ENCODE assay signal across 8 cellular contexts in the genomic region with DNA sequence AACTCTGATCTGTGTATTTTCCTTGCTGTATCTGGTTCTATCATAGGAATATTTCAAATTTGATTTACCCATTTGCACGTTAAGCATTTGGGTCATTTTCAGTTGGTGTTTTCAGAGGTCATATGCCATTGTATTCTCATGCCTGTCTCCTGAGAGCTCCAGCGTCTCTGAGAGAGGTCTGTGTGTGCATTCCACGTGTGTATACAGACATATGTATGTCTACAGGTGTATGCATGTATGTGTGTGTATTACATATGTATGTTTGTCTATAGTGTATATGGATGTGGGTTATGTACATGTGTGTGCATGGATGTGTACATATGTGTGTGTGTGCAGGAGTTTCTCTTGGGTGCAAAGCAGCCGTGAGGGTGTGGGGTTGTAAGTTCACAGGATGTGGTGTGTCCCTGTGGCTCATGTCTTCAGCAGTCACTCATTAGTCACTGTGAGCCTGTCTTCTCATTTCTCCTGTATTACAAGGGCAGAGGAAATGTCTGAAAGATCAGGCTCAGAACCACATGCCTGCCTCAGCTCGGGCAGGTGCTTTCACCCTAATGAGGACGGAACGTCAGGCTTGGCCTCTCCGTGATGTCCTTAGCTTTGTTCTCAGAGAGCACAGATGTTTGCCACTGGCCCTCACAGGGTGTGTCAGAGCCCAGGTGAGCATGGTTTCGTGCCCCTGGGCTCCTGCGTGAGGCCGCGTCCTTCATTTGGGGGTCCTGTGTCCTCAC.
DNase-seq lines count a peak whose midpoint lies in the region; ATAC-seq and TF ChIP-seq lines count a peak whose summit lies in the region.

No MANE protein-coding gene starts in this region.

- peaks cover 4% of the 10 kb centered on the region for H3K9me3 Mint-ChIP-seq in activated CD8-positive, alpha-beta memory T cell treated with anti-CD3 and anti-CD28 coated beads, Interleukin-2, amount 10 ng/mL, durations not matched to agents 7 days and 5 days (ENCODE audit: low read depth)

- intact Hi-C loops in testis (cut with DNase I; ENCODE audit: low total_unique reads) = no loop called here

- H3K4me1 ChIP-seq in testis = peaks cover 18% of the 10 kb centered on the region

- peak overlapping the region in 1 of 2 donors; percentile 1 for H3K27ac ChIP-seq in testis

- no peak for TF ChIP-seq CTCF in testis (IDR thresholded peaks at IDR 0.05)

- H3K4me3 ChIP-seq in testis = no peak overlapping the region

- H3K27me3 ChIP-seq in testis = no peaks in the 10 kb centered on the region

- no peaks in the 10 kb centered on the region for H3K27me3 Mint-ChIP-seq in activated CD8-positive, alpha-beta memory T cell treated with anti-CD3 and anti-CD28 coated beads, Interleukin-2, amount 10 ng/mL, durations not matched to agents 7 days and 5 days

- H3K4me1 Mint-ChIP-seq in activated CD8-positive, alpha-beta memory T cell treated with anti-CD3 and anti-CD28 coated beads, Interleukin-2, amount 10 ng/mL, durations not matched to agents 7 days and 5 days = peaks cover 15% of the 10 kb centered on the region

- DNase-seq in activated CD8-positive, alpha-beta memory T cell treated with anti-CD3 and anti-CD28 coated beads, Interleukin-2, amount 10 ng/mL, durations not matched to agents 7 days and 5 days = peak; percentile 79
- DNase-seq in islet precursor cell = peak; percentile 46
- peak; percentile 31 for DNase-seq in testis
- no peak for DNase-seq in HEK293T (ENCODE audit: extremely low spot score)
- DNase-seq in NCI-H82 treated with DMSO at 0.1 percent for 48 hours (lab: John Stamatoyannopoulos, UW; ENCODE audit: unreplicated experiment) = no peak
- no peak for DNase-seq in NCI-H748 (lab: John Stamatoyannopoulos, UW; ENCODE audit: unreplicated experiment)

- ATAC-seq in GM18861 (IDR thresholded peaks at IDR 0.05; ENCODE audit: unreplicated experiment) (peak; percentile 89), HG03432 (IDR thresholded peaks at IDR 0.05; ENCODE audit: unreplicated experiment) (peak; percentile 85)
- peak; percentile 93 for ATAC-seq in activated CD8-positive, alpha-beta memory T cell treated with anti-CD3 and anti-CD28 coated beads, Interleukin-2, amount 10 ng/mL, durations not matched to agents 7 days and 5 days

- CTCF ChIA-PET in activated CD8-positive, alpha-beta memory T cell treated with anti-CD3 and anti-CD28 coated beads, Interleukin-2, amount 10 ng/mL, durations not matched to agents 7 days and 5 days (lab: Charles Lee) = no interaction called here
- CTCF ChIA-PET in HEK293T (lab: Yijun Ruan, JAX) = no interaction called here

- WGBS in testis, 2 donors = 76 to 89% methylated on average over 12 of the region's 12 CpGs

- H3K27ac Mint-ChIP-seq in activated CD8-positive, alpha-beta memory T cell treated with anti-CD3 and anti-CD28 coated beads, Interleukin-2, amount 10 ng/mL, durations not matched to agents 7 days and 5 days = no peak overlapping the region

- no peak overlapping the region for H3K4me3 Mint-ChIP-seq in activated CD8-positive, alpha-beta memory T cell treated with anti-CD3 and anti-CD28 coated beads, Interleukin-2, amount 10 ng/mL, durations not matched to agents 7 days and 5 days

- no peaks in the 10 kb centered on the region for H3K36me3 Mint-ChIP-seq in activated CD8-positive, alpha-beta memory T cell treated with anti-CD3 and anti-CD28 coated beads, Interleukin-2, amount 10 ng/mL, durations not matched to agents 7 days and 5 days

- POLR2A ChIA-PET in HEK293T (lab: Yijun Ruan, JAX) = interaction anchor here (0.6 kb wide), 1 partner anchor 10 kb away, joined by 3 read pairs; no protein-coding TSS in a partner anchor

- no peak for TF ChIP-seq POLR2A in testis (IDR thresholded peaks at IDR 0.05)

- no peaks in the 10 kb centered on the region for H3K9me3 ChIP-seq in testis

- no peaks in the 10 kb centered on the region for H3K36me3 ChIP-seq in testis (ENCODE audit: low read depth, missing control alignments)

TF ChIP-seq in HEK293T, 16 proteins besides CTCF, POLR2A, EP300 and RAD21:
- no peak for TF ChIP-seq FOXA1 (IDR thresholded peaks at IDR 0.05)
- TF ChIP-seq TARDBP (IDR thresholded peaks at IDR 0.05) = no peak
- no peak for TF ChIP-seq SP1 (IDR thresholded peaks at IDR 0.05)
- TF ChIP-seq NFRKB (IDR thresholded peaks at IDR 0.05) = no peak
- TF ChIP-seq LEF1 (IDR thresholded peaks at IDR 0.05; ENCODE audit: borderline replicate concordance) = no peak
- no peak for TF ChIP-seq FOXM1 (IDR thresholded peaks at IDR 0.05; ENCODE audit: borderline replicate concordance)
- no peak for TF ChIP-seq ZNF384 (IDR thresholded peaks at IDR 0.05)
- no peak for TF ChIP-seq L3MBTL2 (conservative IDR thresholded peaks at IDR 0.05)
- no peak for TF ChIP-seq HDGF (IDR thresholded peaks at IDR 0.05; ENCODE audit: borderline replicate concordance)

Comparison
In these comparisons a context has a peak if more than half of its experiments do, and no peak if none do; other contexts are left out.
1. DNase-seq: peak in activated CD8-positive, alpha-beta memory T cell treated with anti-CD3 and anti-CD28 coated beads, Interleukin-2, amount 10 ng/mL, durations not matched to agents 7 days and 5 days (single experiment), islet precursor cell (single experiment) and testis (single experiment); none in HEK293T (single experiment), NCI-H82 treated with DMSO at 0.1 percent for 48 hours (single experiment) and NCI-H748 (single experiment).
2. Peak in every context shown above with its lines, with median percentiles within 50 percentile points of each other: ATAC-seq.